Comparison of ENCODE assay signal across 1 cellular context in the genomic region with DNA sequence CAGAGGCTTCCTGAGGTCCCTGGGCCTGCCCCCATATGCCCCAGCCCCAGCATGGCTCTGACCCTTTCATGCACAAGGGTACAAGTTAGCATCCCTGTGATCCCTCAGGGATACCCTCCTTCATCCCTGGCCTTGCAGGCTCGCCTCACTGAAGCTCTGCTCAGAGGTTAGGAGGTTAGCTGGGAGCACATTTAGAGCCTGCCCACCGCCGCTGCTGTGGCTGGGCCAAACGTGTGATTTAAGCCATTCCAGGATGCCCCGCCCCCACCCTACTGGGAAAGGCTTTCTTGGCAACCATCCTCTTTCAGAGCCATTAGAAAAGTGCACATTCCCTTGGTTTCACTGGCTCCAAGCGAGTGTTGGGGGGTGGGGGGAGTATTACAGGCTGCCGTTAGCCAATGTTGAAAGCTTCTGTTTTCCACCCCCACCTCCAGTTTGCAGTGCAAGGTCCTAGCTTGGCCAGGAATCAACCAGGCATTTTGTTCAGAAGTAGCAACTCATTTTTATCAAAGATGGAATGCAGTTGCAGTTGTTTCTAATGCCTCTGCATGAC.
A peak's percentile ranks its signal among the peaks of the same experiment; 100 is the strongest.
TF ChIP-seq lines count a peak whose summit lies in the region.

No MANE protein-coding gene starts in this region.

TF ChIP-seq in HepG2, 621 proteins besides CTCF, POLR2A, EP300 and RAD21 (continued from another document and continues in another):
- TF ChIP-seq, protein P1, sequence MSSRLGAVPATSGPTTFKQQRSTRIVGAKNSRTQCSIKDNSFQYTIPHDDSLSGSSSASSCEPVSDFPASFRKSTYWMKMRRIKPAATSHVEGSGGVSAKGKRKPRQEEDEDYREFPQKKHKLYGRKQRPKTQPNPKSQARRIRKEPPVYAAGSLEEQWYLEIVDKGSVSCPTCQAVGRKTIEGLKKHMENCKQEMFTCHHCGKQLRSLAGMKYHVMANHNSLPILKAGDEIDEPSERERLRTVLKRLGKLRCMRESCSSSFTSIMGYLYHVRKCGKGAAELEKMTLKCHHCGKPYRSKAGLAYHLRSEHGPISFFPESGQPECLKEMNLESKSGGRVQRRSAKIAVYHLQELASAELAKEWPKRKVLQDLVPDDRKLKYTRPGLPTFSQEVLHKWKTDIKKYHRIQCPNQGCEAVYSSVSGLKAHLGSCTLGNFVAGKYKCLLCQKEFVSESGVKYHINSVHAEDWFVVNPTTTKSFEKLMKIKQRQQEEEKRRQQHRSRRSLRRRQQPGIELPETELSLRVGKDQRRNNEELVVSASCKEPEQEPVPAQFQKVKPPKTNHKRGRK (CRISPR knock-in tag; IDR thresholded peaks at IDR 0.05): no peak
- TF ChIP-seq SUZ12 (IDR thresholded peaks at IDR 0.05; ENCODE audit: low read depth, low read length): no peak
- peak; percentile 41; the same call in 1 of the 2 replicates for TF ChIP-seq SPEN (CRISPR knock-in tag; IDR thresholded peaks at IDR 0.05; ENCODE audit: low read depth)
- TF ChIP-seq ZMAT3 (CRISPR knock-in tag; conservative IDR thresholded peaks at IDR 0.05): no peak
- TF ChIP-seq ZNF674 (CRISPR knock-in tag; IDR thresholded peaks at IDR 0.05; ENCODE audit: low read depth): 0 out of 2 replicates have a peak, but pooled peaks have one; percentile 62
- TF ChIP-seq ZNF839 (CRISPR knock-in tag; IDR thresholded peaks at IDR 0.05; ENCODE audit: borderline replicate concordance): no peak
- no peak for TF ChIP-seq SSRP1 (CRISPR knock-in tag; IDR thresholded peaks at IDR 0.05)
- no peak for TF ChIP-seq CREM (IDR thresholded peaks at IDR 0.05)
- TF ChIP-seq CREM (CRISPR knock-in tag; IDR thresholded peaks at IDR 0.05): no peak
- TF ChIP-seq EHMT2 (IDR thresholded peaks at IDR 0.05; ENCODE audit: borderline replicate concordance, low read depth, low read length): no peak
- TF ChIP-seq GABPA (IDR thresholded peaks at IDR 0.05; ENCODE audit: low read depth, low read length): no peak
- no peak for TF ChIP-seq GABPA (CRISPR knock-in tag; IDR thresholded peaks at IDR 0.05; ENCODE audit: low read depth)
- no peak for TF ChIP-seq ZNF652 (CRISPR knock-in tag; IDR thresholded peaks at IDR 0.05; ENCODE audit: borderline replicate concordance, low read depth)
- TF ChIP-seq HNRNPL (IDR thresholded peaks at IDR 0.05; ENCODE audit: low read depth, low read length): no peak
- TF ChIP-seq, protein P2, sequence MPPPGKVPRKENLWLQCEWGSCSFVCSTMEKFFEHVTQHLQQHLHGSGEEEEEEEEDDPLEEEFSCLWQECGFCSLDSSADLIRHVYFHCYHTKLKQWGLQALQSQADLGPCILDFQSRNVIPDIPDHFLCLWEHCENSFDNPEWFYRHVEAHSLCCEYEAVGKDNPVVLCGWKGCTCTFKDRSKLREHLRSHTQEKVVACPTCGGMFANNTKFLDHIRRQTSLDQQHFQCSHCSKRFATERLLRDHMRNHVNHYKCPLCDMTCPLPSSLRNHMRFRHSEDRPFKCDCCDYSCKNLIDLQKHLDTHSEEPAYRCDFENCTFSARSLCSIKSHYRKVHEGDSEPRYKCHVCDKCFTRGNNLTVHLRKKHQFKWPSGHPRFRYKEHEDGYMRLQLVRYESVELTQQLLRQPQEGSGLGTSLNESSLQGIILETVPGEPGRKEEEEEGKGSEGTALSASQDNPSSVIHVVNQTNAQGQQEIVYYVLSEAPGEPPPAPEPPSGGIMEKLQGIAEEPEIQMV (CRISPR knock-in tag; IDR thresholded peaks at IDR 0.05; ENCODE audit: low read depth): no peak
- TF ChIP-seq ZNF329 (CRISPR knock-in tag; IDR thresholded peaks at IDR 0.05; ENCODE audit: low read depth): no peak
- TF ChIP-seq ZNF556 (CRISPR knock-in tag; IDR thresholded peaks at IDR 0.05; ENCODE audit: borderline replicate concordance): 0 out of 2 replicates have a peak, but pooled peaks have one; percentile 19
- no peak for TF ChIP-seq ZNF619 (CRISPR knock-in tag; IDR thresholded peaks at IDR 0.05)
- no peak for TF ChIP-seq ATF1 (CRISPR knock-in tag; IDR thresholded peaks at IDR 0.05)
- TF ChIP-seq, protein P3, sequence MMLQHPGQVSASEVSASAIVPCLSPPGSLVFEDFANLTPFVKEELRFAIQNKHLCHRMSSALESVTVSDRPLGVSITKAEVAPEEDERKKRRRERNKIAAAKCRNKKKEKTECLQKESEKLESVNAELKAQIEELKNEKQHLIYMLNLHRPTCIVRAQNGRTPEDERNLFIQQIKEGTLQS (CRISPR knock-in tag; IDR thresholded peaks at IDR 0.05): no peak
- peak; percentile 46; the same call in 1 of the 2 replicates for TF ChIP-seq POLR2AphosphoS5 (IDR thresholded peaks at IDR 0.05; ENCODE audit: low read depth, low read length)
- TF ChIP-seq ZFP36L1 (CRISPR knock-in tag; IDR thresholded peaks at IDR 0.05): no peak
- no peak for TF ChIP-seq SIN3A (IDR thresholded peaks at IDR 0.05; ENCODE audit: borderline replicate concordance, low read depth, low read length)
- no peak for TF ChIP-seq KIAA2018 (CRISPR knock-in tag; IDR thresholded peaks at IDR 0.05; ENCODE audit: borderline replicate concordance)
- TF ChIP-seq ZNF781 (CRISPR knock-in tag; IDR thresholded peaks at IDR 0.05; ENCODE audit: borderline replicate concordance, not compliant biosample characterization): no peak
- TF ChIP-seq, protein P4, sequence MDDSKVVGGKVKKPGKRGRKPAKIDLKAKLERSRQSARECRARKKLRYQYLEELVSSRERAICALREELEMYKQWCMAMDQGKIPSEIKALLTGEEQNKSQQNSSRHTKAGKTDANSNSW (CRISPR knock-in tag; IDR thresholded peaks at IDR 0.05; ENCODE audit: borderline replicate concordance): no peak
- TF ChIP-seq ZNF496 (CRISPR knock-in tag; IDR thresholded peaks at IDR 0.05; ENCODE audit: insufficient replicate concordance): no peak
- no peak for TF ChIP-seq KAT8 (CRISPR knock-in tag; IDR thresholded peaks at IDR 0.05)
- TF ChIP-seq, protein P5, sequence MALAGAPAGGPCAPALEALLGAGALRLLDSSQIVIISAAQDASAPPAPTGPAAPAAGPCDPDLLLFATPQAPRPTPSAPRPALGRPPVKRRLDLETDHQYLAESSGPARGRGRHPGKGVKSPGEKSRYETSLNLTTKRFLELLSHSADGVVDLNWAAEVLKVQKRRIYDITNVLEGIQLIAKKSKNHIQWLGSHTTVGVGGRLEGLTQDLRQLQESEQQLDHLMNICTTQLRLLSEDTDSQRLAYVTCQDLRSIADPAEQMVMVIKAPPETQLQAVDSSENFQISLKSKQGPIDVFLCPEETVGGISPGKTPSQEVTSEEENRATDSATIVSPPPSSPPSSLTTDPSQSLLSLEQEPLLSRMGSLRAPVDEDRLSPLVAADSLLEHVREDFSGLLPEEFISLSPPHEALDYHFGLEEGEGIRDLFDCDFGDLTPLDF (CRISPR knock-in tag; IDR thresholded peaks at IDR 0.05): no peak
- no peak for TF ChIP-seq ZNF552 (CRISPR knock-in tag; IDR thresholded peaks at IDR 0.05; ENCODE audit: borderline replicate concordance)
- TF ChIP-seq ZNF737 (CRISPR knock-in tag; IDR thresholded peaks at IDR 0.05; ENCODE audit: borderline replicate concordance): no peak
- no peak for TF ChIP-seq SOX6 (IDR thresholded peaks at IDR 0.05)
- peak; percentile 43; the same call in 1 of the 2 replicates for TF ChIP-seq SOX6 (CRISPR knock-in tag; IDR thresholded peaks at IDR 0.05)
- no peak for TF ChIP-seq MTF2 (CRISPR knock-in tag; IDR thresholded peaks at IDR 0.05; ENCODE audit: borderline replicate concordance)
- peak; percentile 12; the same call in 1 of the 2 replicates for TF ChIP-seq SMC3 (IDR thresholded peaks at IDR 0.05; ENCODE audit: low read length)
- 0 out of 2 replicates have a peak, but pooled peaks have one; percentile 61 for TF ChIP-seq ZSCAN31 (CRISPR knock-in tag; IDR thresholded peaks at IDR 0.05; ENCODE audit: low read depth)
- no peak for TF ChIP-seq TCF12 (IDR thresholded peaks at IDR 0.05)
- TF ChIP-seq TCF12 (CRISPR knock-in tag; IDR thresholded peaks at IDR 0.05): no peak
- no peak for TF ChIP-seq KDM6A (CRISPR knock-in tag; IDR thresholded peaks at IDR 0.05; ENCODE audit: low read depth)
- TF ChIP-seq, protein P6, sequence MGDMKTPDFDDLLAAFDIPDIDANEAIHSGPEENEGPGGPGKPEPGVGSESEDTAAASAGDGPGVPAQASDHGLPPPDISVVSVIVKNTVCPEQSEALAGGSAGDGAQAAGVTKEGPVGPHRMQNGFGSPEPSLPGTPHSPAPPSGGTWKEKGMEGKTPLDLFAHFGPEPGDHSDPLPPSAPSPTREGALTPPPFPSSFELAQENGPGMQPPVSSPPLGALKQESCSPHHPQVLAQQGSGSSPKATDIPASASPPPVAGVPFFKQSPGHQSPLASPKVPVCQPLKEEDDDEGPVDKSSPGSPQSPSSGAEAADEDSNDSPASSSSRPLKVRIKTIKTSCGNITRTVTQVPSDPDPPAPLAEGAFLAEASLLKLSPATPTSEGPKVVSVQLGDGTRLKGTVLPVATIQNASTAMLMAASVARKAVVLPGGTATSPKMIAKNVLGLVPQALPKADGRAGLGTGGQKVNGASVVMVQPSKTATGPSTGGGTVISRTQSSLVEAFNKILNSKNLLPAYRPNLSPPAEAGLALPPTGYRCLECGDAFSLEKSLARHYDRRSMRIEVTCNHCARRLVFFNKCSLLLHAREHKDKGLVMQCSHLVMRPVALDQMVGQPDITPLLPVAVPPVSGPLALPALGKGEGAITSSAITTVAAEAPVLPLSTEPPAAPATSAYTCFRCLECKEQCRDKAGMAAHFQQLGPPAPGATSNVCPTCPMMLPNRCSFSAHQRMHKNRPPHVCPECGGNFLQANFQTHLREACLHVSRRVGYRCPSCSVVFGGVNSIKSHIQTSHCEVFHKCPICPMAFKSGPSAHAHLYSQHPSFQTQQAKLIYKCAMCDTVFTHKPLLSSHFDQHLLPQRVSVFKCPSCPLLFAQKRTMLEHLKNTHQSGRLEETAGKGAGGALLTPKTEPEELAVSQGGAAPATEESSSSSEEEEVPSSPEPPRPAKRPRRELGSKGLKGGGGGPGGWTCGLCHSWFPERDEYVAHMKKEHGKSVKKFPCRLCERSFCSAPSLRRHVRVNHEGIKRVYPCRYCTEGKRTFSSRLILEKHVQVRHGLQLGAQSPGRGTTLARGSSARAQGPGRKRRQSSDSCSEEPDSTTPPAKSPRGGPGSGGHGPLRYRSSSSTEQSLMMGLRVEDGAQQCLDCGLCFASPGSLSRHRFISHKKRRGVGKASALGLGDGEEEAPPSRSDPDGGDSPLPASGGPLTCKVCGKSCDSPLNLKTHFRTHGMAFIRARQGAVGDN (CRISPR knock-in tag; IDR thresholded peaks at IDR 0.05): peak; percentile 67
- no peak for TF ChIP-seq ZNF550 (CRISPR knock-in tag; IDR thresholded peaks at IDR 0.05; ENCODE audit: borderline replicate concordance)
- no peak for TF ChIP-seq ZNF20 (CRISPR knock-in tag; IDR thresholded peaks at IDR 0.05)
- TF ChIP-seq, protein P7, sequence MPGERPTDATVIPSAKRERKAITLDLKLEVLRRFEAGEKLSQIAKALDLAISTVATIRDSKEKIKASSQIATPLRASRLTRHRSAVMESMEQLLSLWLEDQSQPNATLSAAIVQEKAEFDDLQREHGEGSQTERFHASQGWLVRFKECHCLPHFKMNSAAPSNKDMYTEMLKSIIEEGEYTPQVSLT (CRISPR knock-in tag; IDR thresholded peaks at IDR 0.05; ENCODE audit: borderline replicate concordance, low read depth): no peak
- TF ChIP-seq NFATC3 (CRISPR knock-in tag; IDR thresholded peaks at IDR 0.05): no peak
- no peak for TF ChIP-seq PLSCR1 (CRISPR knock-in tag; IDR thresholded peaks at IDR 0.05; ENCODE audit: borderline replicate concordance)
